In genomic region chrX:140034916-140035315, GRCh38 we compare ENCODE assay signal across 11 cellular contexts.
A peak's percentile ranks its signal among the peaks of the same experiment; 100 is the strongest.
DNase-seq lines count a peak whose midpoint lies in the region; ATAC-seq, FAIRE-seq and TF ChIP-seq lines count a peak whose summit lies in the region.
"Had no signal": no experiment of that assay in that cellular context is flagged by ENCODE, and none has a peak within 500 bp of the region (broad histone marks: within the 10 kb centered on the region; RNA-seq: fewer than 3 reads in every experiment).

No MANE protein-coding gene starts in this region.

- H3K9me3 ChIP-seq in HCT116 (ENCODE audit: control insufficient read depth in 1 of 2, insufficient read depth in 1 of 2, low read depth in 1 of 2, low read length in 2 of 2) = no peaks in the 10 kb centered on the region
- H3K9me3 ChIP-seq in hepatocyte (ENCODE audit: low read depth) = peaks cover 6% of the 10 kb centered on the region
- H3K9me3 ChIP-seq: vagina had no signal

- TF ChIP-seq POLR2A in HCT116 (IDR thresholded peaks at IDR 0.05; ENCODE audit: borderline replicate concordance, extremely low read depth, insufficient read depth, insufficient read length) = no peak
- no peak for TF ChIP-seq POLR2A in GM12892 (IDR thresholded peaks at IDR 0.05; ENCODE audit: low read depth, low read length)

- intact Hi-C loops in HCT116 (cut with micrococcal nuclease) = loop anchor here (1.0 kb wide), 1 partner anchor 698 kb away; no protein-coding TSS in a partner anchor
- intact Hi-C loops in activated T-helper 2 cell treated with anti-CD3 and anti-CD28 coated beads, Interferon-gamma antibody, Interleukin-2, Interleukin-4, amounts not matched to agents 10 μg/mL and 5 μg/mL and 100 μg/mL, durations not matched to agents 14 hours and 24 hours and 36 hours (cut with micrococcal nuclease) = no loop called here

- 27% methylated on average over 4 of the region's 4 CpGs for WGBS in hepatocyte (ENCODE audit: low lambda C conversion rate, missing lambda C conversion rate)

- H3K4me3 Mint-ChIP-seq in stimulated activated effector memory CD8-positive, alpha-beta T cell treated with anti-CD3 and anti-CD28 coated beads, Interleukin-12 subunit alpha, Interleukin-12 subunit beta, amount 100 ng/mL, for 72 hours = no peak overlapping the region
- H3K4me3 Mint-ChIP-seq in activated CD8-positive, alpha-beta memory T cell treated with anti-CD3 and anti-CD28 coated beads, Interleukin-2, amount 10 ng/mL, durations not matched to agents 7 days and 5 days = no peak overlapping the region
- H3K4me3 Mint-ChIP-seq in activated T-helper 2 cell treated with anti-CD3 and anti-CD28 coated beads, Interferon-gamma antibody, Interleukin-2, Interleukin-4, amounts not matched to agents 10 μg/mL and 5 μg/mL and 100 μg/mL, durations not matched to agents 14 hours and 24 hours and 36 hours (ENCODE audit: low read depth) = no peak overlapping the region
- H3K4me3 Mint-ChIP-seq: activated CD4-positive, alpha-beta T cell treated with anti-CD3 and anti-CD28 coated beads, Interleukin-2, amount 10 ng/mL, durations not matched to agents 24 days and 14 days had no signal

- H3K79me2 ChIP-seq in HCT116 (ENCODE audit: insufficient read depth, low read length) (no peaks in the 10 kb centered on the region), hepatocyte (no peaks in the 10 kb centered on the region)

- POLR2A ChIA-PET in HCT116 (lab: Charles Lee) = no interaction called here
- POLR2A ChIA-PET in RWPE1 (lab: Yijun Ruan, JAX; ENCODE audit: low non-redundant PET) = no interaction called here

- H3K4me3 ChIP-seq in HCT116 (replicated peaks in 1 of 2; ENCODE audit: low read depth in 1 of 2, low read length in 2 of 2) (no peak overlapping the region), hepatocyte (no peak overlapping the region)
- H3K4me3 ChIP-seq: vagina had no signal

- H3K36me3 ChIP-seq in HCT116 (ENCODE audit: control insufficient read depth in 1 of 2, insufficient read depth in 2 of 2, low read length in 2 of 2) (no peaks in the 10 kb centered on the region), hepatocyte (replicated peaks; ENCODE audit: insufficient read depth, low read depth) (no peaks in the 10 kb centered on the region)
- H3K36me3 ChIP-seq: vagina had no signal

- H2AFZ ChIP-seq in HCT116 (ENCODE audit: low read depth, low read length, poor library complexity, severe bottlenecking) (no peak overlapping the region), hepatocyte (no peak overlapping the region)

- TF ChIP-seq CTCF in D721Med (IDR thresholded peaks at IDR 0.05; ENCODE audit: insufficient read depth, missing control alignments) = peak; percentile 35
- peak; percentile 11 to 53 (median 24); a peak in 3 of 6 replicates for TF ChIP-seq CTCF in HCT116 (IDR thresholded peaks at IDR 0.05 in 2 of 3, conservative IDR thresholded peaks at IDR 0.05 in 1 of 3; ENCODE audit: borderline replicate concordance in 1 of 3, insufficient read depth in 1 of 3, low read depth in 2 of 3, low read length in 2 of 3)
- TF ChIP-seq CTCF in RWPE1 (conservative IDR thresholded peaks at IDR 0.05; ENCODE audit: low read depth) = no peak
- peak; percentile 27 for TF ChIP-seq CTCF in hepatocyte (IDR thresholded peaks at IDR 0.05; ENCODE audit: poor library complexity)

- no peak overlapping the region for H3K27ac ChIP-seq in HCT116 (ENCODE audit: low read depth, low read length)
- no peak overlapping the region for H3K27ac ChIP-seq in RWPE1
- H3K27ac ChIP-seq in hepatocyte = no peak overlapping the region
- H3K27ac ChIP-seq: vagina had no signal

- H3K4me1 ChIP-seq in HCT116 (ENCODE audit: control insufficient read depth in 1 of 2, insufficient read depth in 2 of 2, low read length in 2 of 2) (no peaks in the 10 kb centered on the region), hepatocyte (ENCODE audit: insufficient read depth) (no peaks in the 10 kb centered on the region)
- H3K4me1 ChIP-seq: vagina had no signal

- CTCF ChIA-PET in HCT116 (lab: Charles Lee) (interaction anchor here (0.7 to 1.1 kb wide), 4 partner anchors 13 to 22 kb away, joined by 3 to 6 read pairs (median 4); no protein-coding TSS in a partner anchor), RWPE1 (lab: Yijun Ruan, JAX) (interaction anchor here (0.7 kb wide), 3 partner anchors 20 to 895 kb away, joined by 3 to 4 read pairs (median 4); no protein-coding TSS in a partner anchor)
- CTCF ChIA-PET in activated CD8-positive, alpha-beta memory T cell treated with anti-CD3 and anti-CD28 coated beads, Interleukin-2, amount 10 ng/mL, durations not matched to agents 7 days and 5 days (lab: Charles Lee) = no interaction called here

- H3K36me3 Mint-ChIP-seq in stimulated activated effector memory CD8-positive, alpha-beta T cell treated with anti-CD3 and anti-CD28 coated beads, Interleukin-12 subunit alpha, Interleukin-12 subunit beta, amount 100 ng/mL, for 72 hours = no peaks in the 10 kb centered on the region
- no peaks in the 10 kb centered on the region for H3K36me3 Mint-ChIP-seq in activated CD8-positive, alpha-beta memory T cell treated with anti-CD3 and anti-CD28 coated beads, Interleukin-2, amount 10 ng/mL, durations not matched to agents 7 days and 5 days
- no peaks in the 10 kb centered on the region for H3K36me3 Mint-ChIP-seq in activated T-helper 2 cell treated with anti-CD3 and anti-CD28 coated beads, Interferon-gamma antibody, Interleukin-2, Interleukin-4, amounts not matched to agents 10 μg/mL and 5 μg/mL and 100 μg/mL, durations not matched to agents 14 hours and 24 hours and 36 hours (ENCODE audit: low read depth)

- no peak overlapping the region for H3K9ac ChIP-seq in HCT116 (ENCODE audit: low read length)

- BruUV-seq in HCT116 (replicated peaks; lab: Mats Ljungman, UMichigan) = no TSS peak

- H3K4me1 Mint-ChIP-seq in stimulated activated effector memory CD8-positive, alpha-beta T cell treated with anti-CD3 and anti-CD28 coated beads, Interleukin-12 subunit alpha, Interleukin-12 subunit beta, amount 100 ng/mL, for 72 hours = no peaks in the 10 kb centered on the region
- H3K4me1 Mint-ChIP-seq in activated CD8-positive, alpha-beta memory T cell treated with anti-CD3 and anti-CD28 coated beads, Interleukin-2, amount 10 ng/mL, durations not matched to agents 7 days and 5 days = no peaks in the 10 kb centered on the region
- no peaks in the 10 kb centered on the region for H3K4me1 Mint-ChIP-seq in activated T-helper 2 cell treated with anti-CD3 and anti-CD28 coated beads, Interferon-gamma antibody, Interleukin-2, Interleukin-4, amounts not matched to agents 10 μg/mL and 5 μg/mL and 100 μg/mL, durations not matched to agents 14 hours and 24 hours and 36 hours (ENCODE audit: low read depth)
- H3K4me1 Mint-ChIP-seq: activated CD4-positive, alpha-beta T cell treated with anti-CD3 and anti-CD28 coated beads, Interleukin-2, amount 10 ng/mL, durations not matched to agents 24 days and 14 days had no signal

- H3K27me3 ChIP-seq in HCT116 (ENCODE audit: insufficient read depth, low read length) (no peaks in the 10 kb centered on the region), hepatocyte (no peaks in the 10 kb centered on the region)
- H3K27me3 ChIP-seq: vagina had no signal

- H3K27me3 Mint-ChIP-seq in activated CD8-positive, alpha-beta memory T cell treated with anti-CD3 and anti-CD28 coated beads, Interleukin-2, amount 10 ng/mL, durations not matched to agents 7 days and 5 days = no peaks in the 10 kb centered on the region
- H3K27me3 Mint-ChIP-seq in activated T-helper 2 cell treated with anti-CD3 and anti-CD28 coated beads, Interferon-gamma antibody, Interleukin-2, Interleukin-4, amounts not matched to agents 10 μg/mL and 5 μg/mL and 100 μg/mL, durations not matched to agents 14 hours and 24 hours and 36 hours (ENCODE audit: low read depth) = no peaks in the 10 kb centered on the region
- H3K27me3 Mint-ChIP-seq: activated CD4-positive, alpha-beta T cell treated with anti-CD3 and anti-CD28 coated beads, Interleukin-2, amount 10 ng/mL, durations not matched to agents 24 days and 14 days had no signal

- DNase-seq in D721Med (ENCODE audit: insufficient read length, low spot score) = no peak
- DNase-seq in HCT116 (ENCODE audit: low read depth, low spot score) = no peak
- DNase-seq in RWPE1 (ENCODE audit: low spot score) = peak; percentile 2
- no peak for DNase-seq in hepatocyte (ENCODE audit: low spot score)
- no peak for DNase-seq in stimulated activated effector memory CD8-positive, alpha-beta T cell treated with anti-CD3 and anti-CD28 coated beads, Interleukin-12 subunit alpha, Interleukin-12 subunit beta, amount 100 ng/mL, for 72 hours (ENCODE audit: low spot score in 2 of 2)
- no peak for DNase-seq in activated CD8-positive, alpha-beta memory T cell treated with anti-CD3 and anti-CD28 coated beads, Interleukin-2, amount 10 ng/mL, durations not matched to agents 7 days and 5 days
- no peak for DNase-seq in activated T-helper 2 cell treated with anti-CD3 and anti-CD28 coated beads, Interferon-gamma antibody, Interleukin-2, Interleukin-4, amounts not matched to agents 10 μg/mL and 5 μg/mL and 100 μg/mL, durations not matched to agents 14 hours and 24 hours and 36 hours (ENCODE audit: low spot score)
- DNase-seq in GM12892 (ENCODE audit: insufficient read length) = no peak
- DNase-seq: activated CD4-positive, alpha-beta T cell treated with anti-CD3 and anti-CD28 coated beads, Interleukin-2, amount 10 ng/mL, durations not matched to agents 24 days and 14 days; kidney glomerular epithelial cell had no signal

- RAD21 ChIA-PET in HCT116 (lab: Charles Lee; ENCODE audit: low non-redundant PET in 1 of 2, low total read pairs in 2 of 2, uncharacterized antibody in 2 of 2, unreplicated experiment in 2 of 2) = no interaction called here

- peaks cover 3% of the 10 kb centered on the region for H3K9me3 Mint-ChIP-seq in stimulated activated effector memory CD8-positive, alpha-beta T cell treated with anti-CD3 and anti-CD28 coated beads, Interleukin-12 subunit alpha, Interleukin-12 subunit beta, amount 100 ng/mL, for 72 hours
- H3K9me3 Mint-ChIP-seq in activated CD8-positive, alpha-beta memory T cell treated with anti-CD3 and anti-CD28 coated beads, Interleukin-2, amount 10 ng/mL, durations not matched to agents 7 days and 5 days (ENCODE audit: low read depth) = no peaks in the 10 kb centered on the region
- H3K9me3 Mint-ChIP-seq in activated T-helper 2 cell treated with anti-CD3 and anti-CD28 coated beads, Interferon-gamma antibody, Interleukin-2, Interleukin-4, amounts not matched to agents 10 μg/mL and 5 μg/mL and 100 μg/mL, durations not matched to agents 14 hours and 24 hours and 36 hours = no peaks in the 10 kb centered on the region
- H3K9me3 Mint-ChIP-seq: activated CD4-positive, alpha-beta T cell treated with anti-CD3 and anti-CD28 coated beads, Interleukin-2, amount 10 ng/mL, durations not matched to agents 24 days and 14 days had no signal

- peak; percentile 9; the same call in 1 of the 2 replicates for TF ChIP-seq RAD21 in HCT116 (IDR thresholded peaks at IDR 0.05; ENCODE audit: low read depth)

- H3K4me2 ChIP-seq in HCT116 (ENCODE audit: low read length) (no peak overlapping the region), hepatocyte (no peak overlapping the region)

- H3K27ac Mint-ChIP-seq in stimulated activated effector memory CD8-positive, alpha-beta T cell treated with anti-CD3 and anti-CD28 coated beads, Interleukin-12 subunit alpha, Interleukin-12 subunit beta, amount 100 ng/mL, for 72 hours = no peak overlapping the region
- no peak overlapping the region for H3K27ac Mint-ChIP-seq in activated CD8-positive, alpha-beta memory T cell treated with anti-CD3 and anti-CD28 coated beads, Interleukin-2, amount 10 ng/mL, durations not matched to agents 7 days and 5 days
- no peak overlapping the region for H3K27ac Mint-ChIP-seq in activated T-helper 2 cell treated with anti-CD3 and anti-CD28 coated beads, Interferon-gamma antibody, Interleukin-2, Interleukin-4, amounts not matched to agents 10 μg/mL and 5 μg/mL and 100 μg/mL, durations not matched to agents 14 hours and 24 hours and 36 hours
- H3K27ac Mint-ChIP-seq: activated CD4-positive, alpha-beta T cell treated with anti-CD3 and anti-CD28 coated beads, Interleukin-2, amount 10 ng/mL, durations not matched to agents 24 days and 14 days had no signal

- H3K9me2 ChIP-seq in HCT116 (ENCODE audit: insufficient read depth) (no peaks in the 10 kb centered on the region), hepatocyte (replicated peaks; ENCODE audit: insufficient read depth) (no peaks in the 10 kb centered on the region)

- FAIRE-seq in D721Med (lab: Jason Lieb, UNC) (no peak), GM12892 (lab: Jason Lieb, UNC) (no peak)

- H4K20me1 ChIP-seq in HCT116 (ENCODE audit: insufficient read depth) = no peaks in the 10 kb centered on the region
- no peaks in the 10 kb centered on the region for H4K20me1 ChIP-seq in hepatocyte (ENCODE audit: insufficient read depth, poor library complexity, severe bottlenecking)

- ATAC-seq in HCT116 = no peak
- ATAC-seq in stimulated activated effector memory CD8-positive, alpha-beta T cell treated with anti-CD3 and anti-CD28 coated beads, Interleukin-12 subunit alpha, Interleukin-12 subunit beta, amount 100 ng/mL, for 72 hours = no peak
- no peak for ATAC-seq in activated CD8-positive, alpha-beta memory T cell treated with anti-CD3 and anti-CD28 coated beads, Interleukin-2, amount 10 ng/mL, durations not matched to agents 7 days and 5 days
